In the genomic region with DNA sequence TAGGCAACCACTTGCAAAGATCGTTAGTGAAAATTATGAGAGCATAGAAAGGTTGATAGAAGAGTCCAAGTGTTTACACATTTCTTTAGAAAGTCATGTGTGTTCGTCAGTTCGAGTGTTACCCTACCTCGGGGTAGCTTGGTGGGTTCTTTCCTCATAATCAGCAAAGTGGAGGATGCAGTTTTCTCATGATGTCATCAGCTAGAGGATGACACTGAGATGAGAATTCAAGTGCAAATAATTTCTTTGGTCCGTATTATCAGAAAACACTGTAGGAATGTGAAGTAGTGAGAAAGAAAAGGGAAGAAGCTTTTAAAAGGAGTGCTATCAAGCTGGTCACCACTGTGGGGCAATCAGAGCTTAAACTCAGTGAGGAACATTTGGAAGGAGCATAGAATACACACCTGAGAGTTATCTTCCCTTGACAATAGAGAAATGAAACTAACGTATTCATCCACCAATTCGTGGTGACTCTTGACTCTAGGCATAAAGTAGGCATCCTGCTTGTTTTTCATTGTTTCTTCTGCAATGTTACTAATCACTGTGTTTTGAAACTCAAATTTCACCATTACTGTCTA, we compare ENCODE assay signal across 17 cellular contexts.
DNase-seq lines count a peak whose midpoint lies in the region; ATAC-seq, FAIRE-seq and TF ChIP-seq lines count a peak whose summit lies in the region.
"Had no signal": no experiment of that assay in that cellular context is flagged by ENCODE, and none has a peak within 500 bp of the region (broad histone marks: within the 10 kb centered on the region; RNA-seq: fewer than 3 reads in every experiment).

No MANE protein-coding gene starts in this region.

- H3F3A ChIP-seq in Loucy (ENCODE audit: low read depth), result no peaks in the 10 kb centered on the region

- H3K4me1 ChIP-seq in Loucy (ENCODE audit: insufficient read depth, low read length, poor library complexity, severe bottlenecking) (peaks cover 7% of the 10 kb centered on the region), pancreas (no peaks in the 10 kb centered on the region), tibial nerve (no peaks in the 10 kb centered on the region)
- H3K4me1 ChIP-seq: vagina had no signal

- TF ChIP-seq CTCF in Loucy (conservative IDR thresholded peaks at IDR 0.05; ENCODE audit: low read length) (peak; percentile 63), pancreas (IDR thresholded peaks at IDR 0.05) (no peak), tibial nerve (IDR thresholded peaks at IDR 0.05) (no peak)

- H3K4me2 ChIP-seq in Loucy (ENCODE audit: low read depth, low read length, poor library complexity, severe bottlenecking), result peak overlapping the region; percentile 52
- H3K4me2 ChIP-seq: smooth muscle cell had no signal

- H3K9me3 ChIP-seq in Loucy (ENCODE audit: insufficient read depth, low read depth, low read length) (no peaks in the 10 kb centered on the region), pancreas (no peaks in the 10 kb centered on the region), tibial nerve (no peaks in the 10 kb centered on the region)
- H3K9me3 ChIP-seq: vagina had no signal

- peak overlapping the region; percentile 66; the same call in 1 of the 2 replicates for H2AFZ ChIP-seq in Loucy (ENCODE audit: low read length)

- WGBS in pancreas, 2 donors, result 55 to 65% methylated on average over 7 of the region's 7 CpGs
- 73% methylated on average over 7 of the region's 7 CpGs for WGBS in tibial nerve, 2 donors

- H3K79me2 ChIP-seq in Loucy (ENCODE audit: insufficient read depth, low read length), result no peaks in the 10 kb centered on the region

- H4K20me1 ChIP-seq in Loucy (ENCODE audit: insufficient read depth, low read length, poor library complexity, severe bottlenecking), result no peaks in the 10 kb centered on the region

- DNase-seq in A172 (ENCODE audit: low spot score) (peak; percentile 0), cerebellar cortex (ENCODE audit: low spot score) (peak; percentile 13), pancreas (no peak), tibial nerve (ENCODE audit: low spot score in 2 of 2) (no peak), NCI-H2171 treated with DMSO at 0.1 percent for 48 hours (lab: John Stamatoyannopoulos, UW) (no peak), NCI-H226 (no peak)
- DNase-seq: activated CD4-positive, alpha-beta T cell treated with anti-CD3 and anti-CD28 coated beads, Interleukin-2, amount 10 ng/mL, durations not matched to agents 24 days and 14 days; midbrain; NCI-H1436 treated with DMSO at 0.1 percent for 48 hours; NCI-H510A; occipital lobe; SHP77; stimulated activated naive CD4-positive, alpha-beta T cell treated with Interleukin-2 at 50 U/mL for 16 hours had no signal

- intact Hi-C loops in pancreas (cut with DNase I), result no loop called here

- no peaks in the 10 kb centered on the region for H3K9me2 ChIP-seq in Loucy (replicated peaks; ENCODE audit: low read depth, low read length)

- H3K4me3 ChIP-seq in Loucy (ENCODE audit: low read length, poor library complexity, severe bottlenecking) (no peak overlapping the region), pancreas (no peak overlapping the region), tibial nerve (no peak overlapping the region)
- H3K4me3 ChIP-seq: smooth muscle cell, vagina had no signal

- no peak overlapping the region for H3K9ac ChIP-seq in Loucy (ENCODE audit: low read depth, low read length, poor library complexity, severe bottlenecking)

- H3K36me3 ChIP-seq in Loucy (ENCODE audit: insufficient read depth, low read length), result no peaks in the 10 kb centered on the region
- no peaks in the 10 kb centered on the region for H3K36me3 ChIP-seq in pancreas
- H3K36me3 ChIP-seq in tibial nerve, result no peaks in the 10 kb centered on the region
- H3K36me3 ChIP-seq: vagina had no signal

- TF ChIP-seq POLR2A in tibial nerve (IDR thresholded peaks at IDR 0.05), result no peak

- TF ChIP-seq EP300 in tibial nerve (IDR thresholded peaks at IDR 0.05), result no peak

- no peak for FAIRE-seq in pancreas (lab: Jason Lieb, UNC)

- H3K27ac ChIP-seq in pancreas, result no peak overlapping the region
- H3K27ac ChIP-seq in tibial nerve, result no peak overlapping the region
- H3K27ac ChIP-seq: vagina had no signal

- peak; percentile 47 for ATAC-seq in GM18868 (IDR thresholded peaks at IDR 0.05; ENCODE audit: unreplicated experiment)
- no peak for ATAC-seq in pancreas

- no peaks in the 10 kb centered on the region for H3K27me3 ChIP-seq in Loucy (ENCODE audit: insufficient read depth, low read length, poor library complexity, severe bottlenecking)
- H3K27me3 ChIP-seq in pancreas, result no peaks in the 10 kb centered on the region
- H3K27me3 ChIP-seq in tibial nerve, result no peaks in the 10 kb centered on the region
- H3K27me3 ChIP-seq: vagina had no signal

Comparison
In these comparisons a context has a peak if more than half of its experiments do, and no peak if none do; other contexts are left out.
1. DNase-seq: peak in A172 (single experiment) and cerebellar cortex (single experiment); none in pancreas (0 of 6), tibial nerve (0 of 2), NCI-H2171 treated with DMSO at 0.1 percent for 48 hours (single experiment) and NCI-H226 (single experiment).